ENCODE assay signal across 8 cellular contexts in genomic region chr17:59838196-59838911, GRCh38. TPM values are rescaled to one million over a fixed set of nuclear protein-coding genes. Genes with fewer than 3 reads are reported as not detected.
DNase-seq lines count a peak whose midpoint lies in the region; ATAC-seq, FAIRE-seq and TF ChIP-seq lines count a peak whose summit lies in the region.

No MANE protein-coding gene starts in this region.

- no peak for TF ChIP-seq RAD21 in liver (IDR thresholded peaks at IDR 0.05)

- ATAC-seq in body of pancreas (no peak), HG02763 (IDR thresholded peaks at IDR 0.05; ENCODE audit: unreplicated experiment) (no peak)

- H3K27ac ChIP-seq in body of pancreas (peak overlapping the region; percentile 93 to 100 (median 96)), liver (ENCODE audit: low read depth in 1 of 2, low read length in 2 of 2) (peak overlapping the region; percentile 99 to 100), thyroid gland (peak overlapping the region; percentile 93 to 98 (median 97))

- WGBS in body of pancreas, 2 donors = 4 to 7% methylated on average over 8 of the region's 8 CpGs
- WGBS in liver = 3% methylated on average over 8 of the region's 8 CpGs
- WGBS in thyroid gland, 2 donors = 2 to 4% methylated on average over 8 of the region's 8 CpGs

- H3K9me3 ChIP-seq in NT2/D1 (ENCODE audit: insufficient read depth, low read length) (no peaks in the 10 kb centered on the region), body of pancreas (no peaks in the 10 kb centered on the region), liver (ENCODE audit: control insufficient read depth in 4 of 4, low read length in 3 of 4) (no peaks in the 10 kb centered on the region), thyroid gland (no peaks in the 10 kb centered on the region)

- DNase-seq in GM06990 (ENCODE audit: extremely low read depth, insufficient read length) (no peak), NT2/D1 (ENCODE audit: low read depth, low spot score) (no peak), body of pancreas (peak in 3 of 4 donors; percentile 40 to 49 (median 43)), thyroid gland (peak in 1 of 2 donors; percentile 26), GM19239 (ENCODE audit: insufficient read length, low spot score) (no peak), Ammon's horn (ENCODE audit: low spot score) (no peak)

- TF ChIP-seq POLR2A in body of pancreas (IDR thresholded peaks at IDR 0.05) (no peak), thyroid gland (IDR thresholded peaks at IDR 0.05) (no peak)

- H3K4me1 ChIP-seq in NT2/D1 (ENCODE audit: insufficient read depth, insufficient read length) (no peaks in the 10 kb centered on the region), body of pancreas (peaks cover 51% of the 10 kb centered on the region), liver (ENCODE audit: control insufficient read depth in 4 of 4, insufficient read depth in 4 of 4, low read length in 3 of 4) (peaks cover 0 to 12% (median 2%) of the 10 kb centered on the region in 4 donors), thyroid gland (peaks cover 18 to 28% of the 10 kb centered on the region in 2 donors)

- H3K4me3 ChIP-seq in GM06990 (replicated peaks; ENCODE audit: low read depth, low read length) (peak overlapping the region; percentile 86), NT2/D1 (ENCODE audit: insufficient read length, low read depth) (peak overlapping the region; percentile 51), body of pancreas (peak overlapping the region; percentile 38 to 51), liver (ENCODE audit: low read depth in 1 of 3, low read length in 3 of 3) (peak overlapping the region; percentile 68 to 100 (median 92)), thyroid gland (replicated peaks in 1 of 3) (peak overlapping the region; percentile 35 to 58 (median 47))

- H3K36me3 ChIP-seq in GM06990 (ENCODE audit: control insufficient read depth, insufficient read depth, low read length) (peaks cover 7% of the 10 kb centered on the region), NT2/D1 (ENCODE audit: insufficient read depth, insufficient read length, low read length) (peaks cover 33% of the 10 kb centered on the region), body of pancreas (replicated peaks in 1 of 2; ENCODE audit: insufficient read depth in 1 of 2, low read depth in 2 of 2) (no peaks in the 10 kb centered on the region), liver (ENCODE audit: control insufficient read depth in 4 of 4, insufficient read depth in 3 of 4, low read depth in 1 of 4, low read length in 3 of 4) (peaks cover 0 to 9% (median 5%) of the 10 kb centered on the region in 4 donors), thyroid gland (peaks cover 0 to 13% of the 10 kb centered on the region in 2 donors)

- H3K9ac ChIP-seq in NT2/D1 (ENCODE audit: insufficient read length, low read depth) (peak overlapping the region; percentile 66), liver (ENCODE audit: low read depth in 1 of 2, low read length in 2 of 2) (peak overlapping the region; percentile 100)

- FAIRE-seq in GM19239 (lab: Jason Lieb, UNC) = no peak

- TF ChIP-seq CTCF in GM06990 (IDR thresholded peaks at IDR 0.05; ENCODE audit: insufficient read depth, low read length, poor library complexity, severe bottlenecking) (no peak), body of pancreas (IDR thresholded peaks at IDR 0.05) (no peak), liver (IDR thresholded peaks at IDR 0.05; ENCODE audit: low read depth, low read length, missing input control) (no peak), thyroid gland (IDR thresholded peaks at IDR 0.05) (no peak)

- intact Hi-C loops in body of pancreas (cut with DNase I) (no loop called here), thyroid gland (cut with DNase I) (no loop called here)

- H3K27me3 ChIP-seq in GM06990 (replicated peaks; ENCODE audit: control insufficient read depth, insufficient read depth, low read length) = no peaks in the 10 kb centered on the region
- H3K27me3 ChIP-seq in NT2/D1 (ENCODE audit: insufficient read depth, insufficient read length) = no peaks in the 10 kb centered on the region
- H3K27me3 ChIP-seq in body of pancreas = no peaks in the 10 kb centered on the region
- no peaks in the 10 kb centered on the region for H3K27me3 ChIP-seq in liver (ENCODE audit: control insufficient read depth in 4 of 4, insufficient read depth in 4 of 4, low read length in 3 of 4)
- no peaks in the 10 kb centered on the region for H3K27me3 ChIP-seq in thyroid gland

TF ChIP-seq in liver, 16 proteins besides CTCF, POLR2A, EP300 and RAD21:
- TF ChIP-seq YY1 (IDR thresholded peaks at IDR 0.05) (no peak), FOXA2 (IDR thresholded peaks at IDR 0.05) (no peak), NR2F2 (IDR thresholded peaks at IDR 0.05) (no peak), TAF1 (conservative IDR thresholded peaks at IDR 0.05) (no peak), JUND (IDR thresholded peaks at IDR 0.05) (peak in 1 of 2 donors; percentile 3)
- TF ChIP-seq, protein P1, sequence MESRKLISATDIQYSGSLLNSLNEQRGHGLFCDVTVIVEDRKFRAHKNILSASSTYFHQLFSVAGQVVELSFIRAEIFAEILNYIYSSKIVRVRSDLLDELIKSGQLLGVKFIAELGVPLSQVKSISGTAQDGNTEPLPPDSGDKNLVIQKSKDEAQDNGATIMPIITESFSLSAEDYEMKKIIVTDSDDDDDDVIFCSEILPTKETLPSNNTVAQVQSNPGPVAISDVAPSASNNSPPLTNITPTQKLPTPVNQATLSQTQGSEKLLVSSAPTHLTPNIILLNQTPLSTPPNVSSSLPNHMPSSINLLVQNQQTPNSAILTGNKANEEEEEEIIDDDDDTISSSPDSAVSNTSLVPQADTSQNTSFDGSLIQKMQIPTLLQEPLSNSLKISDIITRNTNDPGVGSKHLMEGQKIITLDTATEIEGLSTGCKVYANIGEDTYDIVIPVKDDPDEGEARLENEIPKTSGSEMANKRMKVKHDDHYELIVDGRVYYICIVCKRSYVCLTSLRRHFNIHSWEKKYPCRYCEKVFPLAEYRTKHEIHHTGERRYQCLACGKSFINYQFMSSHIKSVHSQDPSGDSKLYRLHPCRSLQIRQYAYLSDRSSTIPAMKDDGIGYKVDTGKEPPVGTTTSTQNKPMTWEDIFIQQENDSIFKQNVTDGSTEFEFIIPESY (IDR thresholded peaks at IDR 0.05) = no peak

RNA-seq across cellular contexts. Expression of gene TUBD1, which starts 54.4 kb away (rescaled TPM):
- total RNA-seq in body of pancreas (1 to 10 TPM; 6.9 to 7.5 TPM), liver (10 to 100 TPM in 1 of 2 donors, 1 to 10 TPM in 1; 8.5 to 12.7 TPM), thyroid gland (10 to 100 TPM; 11.2 to 28.4 (median 17.9) TPM)
- polyA plus RNA-seq in liver = 1 to 10 TPM; 2.1 to 3.5 TPM

RNA-seq across cellular contexts. Expression of gene RPS6KB1, which starts 54.6 kb away (rescaled TPM):
- total RNA-seq in body of pancreas (10 to 100 TPM; 30.6 to 55.0 TPM), liver (10 to 100 TPM; 17.2 to 22.1 TPM), thyroid gland (100 to 1,000 TPM in 1 of 4 donors, 10 to 100 TPM in 3; 40.0 to 200 (median 55.7) TPM)
- 10 to 100 TPM in 1 of 2 donors, 1 to 10 TPM in 1; 5.6 to 13.4 TPM for polyA plus RNA-seq in liver

Comparison
In these comparisons a context has a peak if more than half of its experiments do, and no peak if none do; other contexts are left out.
1. DNase-seq: peak in body of pancreas (3 of 4); none in GM06990 (single experiment), NT2/D1 (single experiment), GM19239 (single experiment) and Ammon's horn (single experiment).
2. Peak in every context shown above with its lines, with median percentiles within 50 percentile points of each other: H3K4me3 ChIP-seq and H3K27ac ChIP-seq.